In genomic region chr2:164642268-164642667, GRCh38 we compare ENCODE assay signal across 16 cellular contexts. TPM values are rescaled to one million over a fixed set of nuclear protein-coding genes. Genes with fewer than 3 reads are reported as not detected.
"Had no signal": no experiment of that assay in that cellular context is flagged by ENCODE, and none has a peak within 500 bp of the region (broad histone marks: within the 10 kb centered on the region; RNA-seq: fewer than 3 reads in every experiment).

No MANE protein-coding gene starts in this region.

- H3K4me3 ChIP-seq: SJCRH30 had no signal

- H3K27ac ChIP-seq: RWPE1, SJCRH30 had no signal

- ATAC-seq: T-cell had no signal

- H3K4me1 ChIP-seq: SJCRH30 had no signal

- H3K27me3 ChIP-seq: SJCRH30 had no signal

- DNase-seq: KBM-7, NCI-H1092, NCI-H1105 treated with DMSO at 0.1 percent for 48 hours, NCI-H1417 treated with DMSO at 0.1 percent for 48 hours, NCI-H1694, NCI-H187 treated with DMSO at 0.1 percent for 48 hours, NCI-H2029 treated with DMSO at 0.1 percent for 48 hours, NCI-H2171, NCI-H524, NCI-H526 treated with DMSO at 0.1 percent for 48 hours, NCI-H748 treated with DMSO at 0.1 percent for 48 hours, SHP77 treated with DMSO at 0.1 percent for 48 hours, SJCRH30, SW 1271, T-cell had no signal

- H3K9me3 ChIP-seq: SJCRH30 had no signal

- H3K36me3 ChIP-seq: SJCRH30 had no signal

RNA-seq across cellular contexts. Expression of gene GRB14, which starts 21.0 kb away (rescaled TPM):
- total RNA-seq: SJCRH30, T-cell had no signal
